In genomic region chr13:51683537-51684050, GRCh38 we compare ENCODE assay signal across 19 cellular contexts.
DNase-seq lines count a peak whose midpoint lies in the region; ATAC-seq and TF ChIP-seq lines count a peak whose summit lies in the region.
"Had no signal": no experiment of that assay in that cellular context is flagged by ENCODE, and none has a peak within 500 bp of the region (broad histone marks: within the 10 kb centered on the region; RNA-seq: fewer than 3 reads in every experiment).

No MANE protein-coding gene starts in this region.

- 0 out of 2 replicates have a peak, but pooled peaks have one; percentile 10 for TF ChIP-seq CTCF in Loucy (conservative IDR thresholded peaks at IDR 0.05; ENCODE audit: low read length)
- TF ChIP-seq CTCF in parathyroid adenoma (IDR thresholded peaks at IDR 0.05), result no peak

- H3K4me1 ChIP-seq in GM23248 (ENCODE audit: insufficient read depth), result peaks cover 50% of the 10 kb centered on the region
- H3K4me1 ChIP-seq in Loucy (ENCODE audit: insufficient read depth, low read length, poor library complexity, severe bottlenecking), result no peaks in the 10 kb centered on the region
- no peaks in the 10 kb centered on the region for H3K4me1 ChIP-seq in esophagus (ENCODE audit: control insufficient read depth in 2 of 2, insufficient read depth in 2 of 2, low read length in 1 of 2)
- peaks cover 4% of the 10 kb centered on the region for H3K4me1 ChIP-seq in parathyroid adenoma

- no peak overlapping the region for H3K4me3 ChIP-seq in GM23248
- no peak overlapping the region for H3K4me3 ChIP-seq in Loucy (ENCODE audit: low read length, poor library complexity, severe bottlenecking)
- H3K4me3 ChIP-seq in esophagus (ENCODE audit: low read depth in 1 of 2, low read length in 2 of 2), result no peak overlapping the region
- no peak overlapping the region for H3K4me3 ChIP-seq in parathyroid adenoma (ENCODE audit: low read depth, low read length)
- H3K4me3 ChIP-seq: GM12878 had no signal

- 96 to 100% methylated on average over 1 of the region's 1 CpG for WGBS in GM23248 (ENCODE audit: low coverage in 1 of 2, low lambda C conversion rate in 2 of 2, missing lambda C conversion rate in 2 of 2), 2 experiments
- WGBS in esophagus, 2 donors, result 84% methylated on average over 1 of the region's 1 CpG

- H3K9ac ChIP-seq in GM23248 (no peak overlapping the region), Loucy (ENCODE audit: low read depth, low read length, poor library complexity, severe bottlenecking) (no peak overlapping the region), parathyroid adenoma (no peak overlapping the region)
- H3K9ac ChIP-seq: KMS-11, SK-N-SH had no signal

- H3F3A ChIP-seq in GM23248 (ENCODE audit: insufficient read depth) (peaks cover 56% of the 10 kb centered on the region), Loucy (ENCODE audit: low read depth) (no peaks in the 10 kb centered on the region)

- H3K36me3 ChIP-seq in GM23248 (ENCODE audit: low read depth), result 0 out of 2 replicates have a peak, but pooled peaks cover 3% of the 10 kb centered on the region
- H3K36me3 ChIP-seq in Loucy (ENCODE audit: insufficient read depth, low read length), result no peaks in the 10 kb centered on the region
- no peaks in the 10 kb centered on the region for H3K36me3 ChIP-seq in esophagus (ENCODE audit: control insufficient read depth in 2 of 2, insufficient read depth in 2 of 2, low read length in 1 of 2)
- H3K36me3 ChIP-seq in parathyroid adenoma (ENCODE audit: control insufficient read depth, insufficient read depth, low read length), result no peaks in the 10 kb centered on the region

- in situ Hi-C loops in GM23248 (cut with MboI), result no loop called here

- no peaks in the 10 kb centered on the region for H3K9me2 ChIP-seq in GM23248 (ENCODE audit: insufficient read depth)
- no peaks in the 10 kb centered on the region for H3K9me2 ChIP-seq in Loucy (replicated peaks; ENCODE audit: low read depth, low read length)
- H3K9me2 ChIP-seq: SK-N-SH had no signal

- H3K27me3 ChIP-seq in GM23248 (replicated peaks; ENCODE audit: insufficient read depth) (no peaks in the 10 kb centered on the region), Loucy (ENCODE audit: insufficient read depth, low read length, poor library complexity, severe bottlenecking) (no peaks in the 10 kb centered on the region), esophagus (ENCODE audit: control insufficient read depth in 1 of 2, insufficient read depth in 2 of 2, low read length in 2 of 2) (no peaks in the 10 kb centered on the region), parathyroid adenoma (ENCODE audit: control insufficient read depth, insufficient read depth, low read length) (no peaks in the 10 kb centered on the region)

- peaks cover 94% of the 10 kb centered on the region for H3K79me2 ChIP-seq in GM23248 (ENCODE audit: insufficient read depth)
- no peaks in the 10 kb centered on the region for H3K79me2 ChIP-seq in Loucy (ENCODE audit: insufficient read depth, low read length)
- H3K79me2 ChIP-seq in parathyroid adenoma, result peaks cover 6% of the 10 kb centered on the region

- no peak for ATAC-seq in HG03196 (IDR thresholded peaks at IDR 0.05; ENCODE audit: unreplicated experiment)
- ATAC-seq: GM12878 had no signal

- no peak for DNase-seq in GM23248
- DNase-seq in activated CD8-positive, alpha-beta memory T cell treated with anti-CD3 and anti-CD28 coated beads for 24 hours, result no peak
- no peak for DNase-seq in stimulated activated CD4-positive, alpha-beta T cell treated with anti-CD3 and anti-CD28 coated beads, Interleukin-2, amount 100 ng/mL, for 24 hours
- DNase-seq: CD4-positive, CD25-positive, alpha-beta regulatory T cell; DND-41; GDM1; GOT3; MM.1S; NCI-H1092 treated with DMSO at 0.1 percent for 48 hours; NCI-H446; NK-92 treated with Interleukin-12 subunit alpha and Interleukin-12 subunit beta, amount 100 ng/mL, for 24 hours; SHP77; SK-N-SH had no signal

- H2AFZ ChIP-seq in GM23248, result no peak overlapping the region
- no peak overlapping the region for H2AFZ ChIP-seq in Loucy (ENCODE audit: low read length)
- H2AFZ ChIP-seq in parathyroid adenoma, result no peak overlapping the region

- no peaks in the 10 kb centered on the region for H3K9me3 ChIP-seq in GM23248 (ENCODE audit: low read depth)
- no peaks in the 10 kb centered on the region for H3K9me3 ChIP-seq in Loucy (ENCODE audit: insufficient read depth, low read depth, low read length)
- no peaks in the 10 kb centered on the region for H3K9me3 ChIP-seq in esophagus (ENCODE audit: control insufficient read depth in 2 of 2, insufficient read depth in 1 of 2, low read depth in 1 of 2, low read length in 1 of 2)
- no peaks in the 10 kb centered on the region for H3K9me3 ChIP-seq in parathyroid adenoma (ENCODE audit: control insufficient read depth, low read length)
- H3K9me3 ChIP-seq: SK-N-SH had no signal

- H3K27ac ChIP-seq in GM23248, result peak overlapping the region; percentile 85
- H3K27ac ChIP-seq in esophagus (ENCODE audit: low read depth in 2 of 2, low read length in 1 of 2), result peak overlapping the region; percentile 46 to 68
- H3K27ac ChIP-seq in parathyroid adenoma, result peak overlapping the region; percentile 1
- H3K27ac ChIP-seq: KMS-11 had no signal

- peak overlapping the region; percentile 5 for H3K4me2 ChIP-seq in GM23248 (ENCODE audit: unreplicated experiment)
- H3K4me2 ChIP-seq in Loucy (ENCODE audit: low read depth, low read length, poor library complexity, severe bottlenecking), result no peak overlapping the region
- peak overlapping the region; percentile 11 for H3K4me2 ChIP-seq in parathyroid adenoma (ENCODE audit: low read length)
- H3K4me2 ChIP-seq: KMS-11, SK-N-SH had no signal

- H4K20me1 ChIP-seq in GM23248 (ENCODE audit: insufficient read depth), result 0 out of 2 replicates have a peak, but pooled peaks cover 4% of the 10 kb centered on the region
- H4K20me1 ChIP-seq in Loucy (ENCODE audit: insufficient read depth, low read length, poor library complexity, severe bottlenecking), result no peaks in the 10 kb centered on the region

Comparison
In these comparisons a context has a peak if more than half of its experiments do, and no peak if none do; other contexts are left out.
1. H3K27ac ChIP-seq: peak in every context shown above with its lines; median percentile 85 in GM23248; 57 in esophagus; 1 in parathyroid adenoma.